In genomic region chr12:99271071-99271470, GRCh38 we compare ENCODE assay signal across 1 cellular context.
TF ChIP-seq lines count a peak whose summit lies in the region.

No MANE protein-coding gene starts in this region.

TF ChIP-seq in WTC11, 78 proteins besides CTCF, POLR2A, EP300 and RAD21 (continued from another document):
- TF ChIP-seq E2F1 (CRISPR knock-in tag; IDR thresholded peaks at IDR 0.05), result no peak
- TF ChIP-seq ATF1 (CRISPR knock-in tag; IDR thresholded peaks at IDR 0.05), result no peak
- TF ChIP-seq ZNF512 (CRISPR knock-in tag; IDR thresholded peaks at IDR 0.05; ENCODE audit: borderline replicate concordance), result no peak
- no peak for TF ChIP-seq GRHL2 (CRISPR knock-in tag; IDR thresholded peaks at IDR 0.05; ENCODE audit: insufficient replicate concordance, severe bottlenecking)
- TF ChIP-seq KAT7 (CRISPR knock-in tag; IDR thresholded peaks at IDR 0.05; ENCODE audit: borderline replicate concordance), result no peak
- no peak for TF ChIP-seq FOXP4 (CRISPR knock-in tag; IDR thresholded peaks at IDR 0.05)
- no peak for TF ChIP-seq TEAD1 (CRISPR knock-in tag; IDR thresholded peaks at IDR 0.05)
- TF ChIP-seq ZNF281 (CRISPR knock-in tag; IDR thresholded peaks at IDR 0.05), result no peak
- TF ChIP-seq ZNF671 (CRISPR knock-in tag; IDR thresholded peaks at IDR 0.05), result no peak
- no peak for TF ChIP-seq GABPB1 (CRISPR knock-in tag; IDR thresholded peaks at IDR 0.05)
